In genomic region chr3:127002195-127003174, GRCh38 we compare ENCODE assay signal across 8 cellular contexts. TPM values are rescaled to one million over a fixed set of nuclear protein-coding genes. Genes with fewer than 3 reads are reported as not detected.
DNase-seq lines count a peak whose midpoint lies in the region; ATAC-seq and TF ChIP-seq lines count a peak whose summit lies in the region.

No MANE protein-coding gene starts in this region.

- DNase-seq in GM04504 (ENCODE audit: low read depth) (peak; percentile 88), Right ventricle myocardium superior (peak; percentile 92), posterior vena cava (ENCODE audit: low spot score) (peak; percentile 97), D341Med (ENCODE audit: low spot score) (no peak)
- peak; percentile 19 for DNase-seq in activated CD8-positive, alpha-beta T cell treated with anti-CD3 and anti-CD28 coated beads for 36 hours
- no peak for DNase-seq in stimulated activated CD4-positive, alpha-beta T cell treated with anti-CD3 and anti-CD28 coated beads, Interleukin-2, amount 100 ng/mL, for 24 hours

- no peaks in the 10 kb centered on the region for H3K4me1 Mint-ChIP-seq in activated CD8-positive, alpha-beta T cell treated with anti-CD3 and anti-CD28 coated beads for 36 hours (ENCODE audit: low read depth)

- no peak overlapping the region for H3K4me3 Mint-ChIP-seq in activated CD8-positive, alpha-beta T cell treated with anti-CD3 and anti-CD28 coated beads for 36 hours

- H3K27ac Mint-ChIP-seq in activated CD8-positive, alpha-beta T cell treated with anti-CD3 and anti-CD28 coated beads for 36 hours = no peak overlapping the region

- TF ChIP-seq CTCF in activated CD8-positive, alpha-beta T cell treated with anti-CD3 and anti-CD28 coated beads for 36 hours (IDR thresholded peaks at IDR 0.05) = no peak

- ATAC-seq in activated CD8-positive, alpha-beta T cell treated with anti-CD3 and anti-CD28 coated beads for 36 hours = peak; percentile 55
- ATAC-seq in Right ventricle myocardium superior (ENCODE audit: poor library complexity) (peak; percentile 79), GM18861 (IDR thresholded peaks at IDR 0.05; ENCODE audit: unreplicated experiment) (no peak), HG03378 (IDR thresholded peaks at IDR 0.05; ENCODE audit: unreplicated experiment) (no peak)

- H3K9me3 Mint-ChIP-seq in activated CD8-positive, alpha-beta T cell treated with anti-CD3 and anti-CD28 coated beads for 36 hours = no peaks in the 10 kb centered on the region

- intact Hi-C loops in activated CD8-positive, alpha-beta T cell treated with anti-CD3 and anti-CD28 coated beads for 36 hours (cut with micrococcal nuclease) = no loop called here
- intact Hi-C loops in Right ventricle myocardium superior (cut with DNase I) (no loop called here), posterior vena cava (cut with DNase I) (loop anchor here in 1 of 2 donors (5.0 kb wide), 1 partner anchor 455 kb away; no protein-coding TSS in a partner anchor)

- H3K27me3 Mint-ChIP-seq in activated CD8-positive, alpha-beta T cell treated with anti-CD3 and anti-CD28 coated beads for 36 hours = no peaks in the 10 kb centered on the region

- POLR2A ChIA-PET in activated CD8-positive, alpha-beta T cell treated with anti-CD3 and anti-CD28 coated beads for 36 hours (lab: Charles Lee) = interaction anchor here (0.6 kb wide), 1 partner anchor 781 kb away, joined by 3 read pairs; no protein-coding TSS in a partner anchor

- CTCF ChIA-PET in activated CD8-positive, alpha-beta T cell treated with anti-CD3 and anti-CD28 coated beads for 36 hours (lab: Charles Lee) = no interaction called here

- no peaks in the 10 kb centered on the region for H3K36me3 Mint-ChIP-seq in activated CD8-positive, alpha-beta T cell treated with anti-CD3 and anti-CD28 coated beads for 36 hours (ENCODE audit: low read depth)

RNA-seq across cellular contexts. Expression of gene PLXNA1, which starts 19.6 kb away (rescaled TPM):
- 1 to 10 TPM; 5.1 to 6.6 TPM for total RNA-seq in activated CD8-positive, alpha-beta T cell treated with anti-CD3 and anti-CD28 coated beads for 36 hours
- total RNA-seq in Right ventricle myocardium superior (23.2 TPM), posterior vena cava (10 to 100 TPM; 31.7 to 38.5 TPM)

Comparison
In these comparisons a context has a peak if more than half of its experiments do, and no peak if none do; other contexts are left out.
1. DNase-seq: peak in GM04504 (single experiment), activated CD8-positive, alpha-beta T cell treated with anti-CD3 and anti-CD28 coated beads for 36 hours (single experiment), Right ventricle myocardium superior (single experiment) and posterior vena cava (single experiment); none in D341Med (single experiment) and stimulated activated CD4-positive, alpha-beta T cell treated with anti-CD3 and anti-CD28 coated beads, Interleukin-2, amount 100 ng/mL, for 24 hours (0 of 2).
2. ATAC-seq: peak in activated CD8-positive, alpha-beta T cell treated with anti-CD3 and anti-CD28 coated beads for 36 hours (single experiment) and Right ventricle myocardium superior (single experiment); none in GM18861 (single experiment) and HG03378 (single experiment).